1 cellular context compared by ENCODE assay signal in the genomic region with DNA sequence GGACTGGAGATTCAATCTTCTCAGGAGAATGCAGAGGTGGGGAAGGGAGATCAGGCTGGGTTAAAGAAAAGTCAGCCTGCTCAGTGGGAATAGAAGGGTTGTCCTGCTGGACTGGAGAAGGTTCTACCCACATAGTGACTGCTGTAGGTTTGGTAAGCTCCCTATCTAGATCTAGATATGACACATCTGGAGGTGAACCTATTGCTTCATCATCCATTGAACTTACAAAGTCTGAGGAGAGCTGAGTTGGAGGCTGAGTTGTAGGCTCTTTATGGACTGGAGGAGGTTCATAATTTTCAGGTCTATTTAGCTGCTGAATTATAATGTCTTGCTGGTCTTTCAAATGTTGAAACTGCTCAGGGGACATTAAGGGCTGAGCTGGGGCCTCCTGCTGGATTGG.
TF ChIP-seq lines count a peak whose summit lies in the region.

No MANE protein-coding gene starts in this region.

TF ChIP-seq in K562, 482 proteins besides CTCF, POLR2A, EP300 and RAD21 (continued from another document):
- no peak for TF ChIP-seq TSHZ1 (CRISPR knock-in tag; IDR thresholded peaks at IDR 0.05)
- TF ChIP-seq FOXM1 (IDR thresholded peaks at IDR 0.05; ENCODE audit: low read depth) = no peak
- no peak for TF ChIP-seq FOXM1 (CRISPR knock-in tag; IDR thresholded peaks at IDR 0.05; ENCODE audit: low read depth)
- TF ChIP-seq, protein P1, sequence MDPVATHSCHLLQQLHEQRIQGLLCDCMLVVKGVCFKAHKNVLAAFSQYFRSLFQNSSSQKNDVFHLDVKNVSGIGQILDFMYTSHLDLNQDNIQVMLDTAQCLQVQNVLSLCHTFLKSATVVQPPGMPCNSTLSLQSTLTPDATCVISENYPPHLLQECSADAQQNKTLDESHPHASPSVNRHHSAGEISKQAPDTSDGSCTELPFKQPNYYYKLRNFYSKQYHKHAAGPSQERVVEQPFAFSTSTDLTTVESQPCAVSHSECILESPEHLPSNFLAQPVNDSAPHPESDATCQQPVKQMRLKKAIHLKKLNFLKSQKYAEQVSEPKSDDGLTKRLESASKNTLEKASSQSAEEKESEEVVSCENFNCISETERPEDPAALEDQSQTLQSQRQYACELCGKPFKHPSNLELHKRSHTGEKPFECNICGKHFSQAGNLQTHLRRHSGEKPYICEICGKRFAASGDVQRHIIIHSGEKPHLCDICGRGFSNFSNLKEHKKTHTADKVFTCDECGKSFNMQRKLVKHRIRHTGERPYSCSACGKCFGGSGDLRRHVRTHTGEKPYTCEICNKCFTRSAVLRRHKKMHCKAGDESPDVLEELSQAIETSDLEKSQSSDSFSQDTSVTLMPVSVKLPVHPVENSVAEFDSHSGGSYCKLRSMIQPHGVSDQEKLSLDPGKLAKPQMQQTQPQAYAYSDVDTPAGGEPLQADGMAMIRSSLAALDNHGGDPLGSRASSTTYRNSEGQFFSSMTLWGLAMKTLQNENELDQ (CRISPR knock-in tag; IDR thresholded peaks at IDR 0.05; ENCODE audit: borderline replicate concordance) = no peak
- TF ChIP-seq ZNF311 (CRISPR knock-in tag; IDR thresholded peaks at IDR 0.05) = no peak
- no peak for TF ChIP-seq SREBF2 (CRISPR knock-in tag; IDR thresholded peaks at IDR 0.05)
- no peak for TF ChIP-seq CHD2 (IDR thresholded peaks at IDR 0.05; ENCODE audit: low read depth, low read length)
- no peak for TF ChIP-seq KDM2B (CRISPR knock-in tag; IDR thresholded peaks at IDR 0.05)
- no peak for TF ChIP-seq ZNF77 (CRISPR knock-in tag; IDR thresholded peaks at IDR 0.05)
- TF ChIP-seq HMBOX1 (IDR thresholded peaks at IDR 0.05) = 0 out of 2 replicates have a peak, but pooled peaks have one; percentile 24
- peak; percentile 89 for TF ChIP-seq CEBPB (tag; IDR thresholded peaks at IDR 0.05)
- TF ChIP-seq POLR2G (IDR thresholded peaks at IDR 0.05; ENCODE audit: low read depth, low read length) = no peak
- peak; percentile 37; the same call in 1 of the 2 replicates for TF ChIP-seq ATF3 (IDR thresholded peaks at IDR 0.05)
- TF ChIP-seq ATF3 (CRISPR knock-in tag; conservative IDR thresholded peaks at IDR 0.05) = no peak
